In the genomic region with DNA sequence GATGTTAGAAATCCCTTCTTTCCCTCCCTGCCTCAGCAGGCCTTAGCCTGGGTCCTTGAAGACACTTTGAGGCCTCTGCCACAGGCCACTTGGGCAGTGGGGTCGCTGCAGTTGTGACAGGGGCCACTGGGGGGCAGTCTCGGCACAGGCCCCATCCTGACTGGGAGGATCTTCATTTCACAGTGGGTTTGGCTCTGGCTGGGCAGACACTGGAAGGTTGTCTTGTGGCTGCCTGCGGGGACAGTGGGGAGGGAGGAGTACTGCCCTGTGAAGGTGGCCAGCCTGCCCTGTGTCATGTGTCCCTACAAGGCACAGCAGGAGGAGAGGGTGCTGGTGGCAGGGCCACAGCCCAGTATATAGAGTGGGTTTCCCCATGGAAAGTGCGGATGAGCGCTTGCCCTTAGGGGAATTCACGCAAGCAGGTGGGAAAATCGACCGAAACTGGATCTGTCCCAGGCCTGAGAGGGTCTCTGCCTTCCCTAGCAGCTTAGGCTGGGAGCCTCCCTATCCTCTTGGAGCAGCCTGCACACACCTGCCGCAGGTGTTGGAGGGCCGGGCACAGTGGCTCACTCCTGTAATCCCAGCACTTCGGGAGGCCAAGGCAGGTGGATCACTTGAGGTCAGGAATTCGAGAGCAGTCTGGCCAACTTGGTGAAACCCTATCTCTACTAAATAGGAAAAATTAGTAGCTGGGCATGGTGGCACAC, we compare ENCODE assay signal across 8 cellular contexts.
A peak's percentile ranks its signal among the peaks of the same experiment; 100 is the strongest.
DNase-seq lines count a peak whose midpoint lies in the region; ATAC-seq and TF ChIP-seq lines count a peak whose summit lies in the region.

No MANE protein-coding gene starts in this region.

- H3K27ac ChIP-seq in WERI-Rb-1 = no peak overlapping the region

- ATAC-seq in HG03520 (IDR thresholded peaks at IDR 0.05; ENCODE audit: unreplicated experiment) (no peak), HG03571 (IDR thresholded peaks at IDR 0.05; ENCODE audit: unreplicated experiment) (no peak)

- H3K36me3 ChIP-seq in WERI-Rb-1 = peaks cover 96% of the 10 kb centered on the region

- TF ChIP-seq CTCF in GM10266 (IDR thresholded peaks at IDR 0.05; ENCODE audit: control insufficient read depth, insufficient read depth, low read depth, missing control alignments) (peak; percentile 86), LNCAP (IDR thresholded peaks at IDR 0.05) (peak; percentile 92), WERI-Rb-1 (IDR thresholded peaks at IDR 0.05; ENCODE audit: low read depth, low read length) (peak; percentile 74)

- DNase-seq in GM10266 (ENCODE audit: extremely low spot score) (peak; percentile 92), WERI-Rb-1 (peak; percentile 66), T47D (ENCODE audit: low read depth in 1 of 2, low spot score in 1 of 2) (peak; percentile 92 to 99), iris pigment epithelial cell (ENCODE audit: low read depth) (peak; percentile 44)
- peak; percentile 28 for DNase-seq in stimulated activated CD4-positive, alpha-beta T cell treated with anti-CD3 and anti-CD28 coated beads, Interleukin-2, amount 100 ng/mL, for 4 hours (ENCODE audit: low read depth)

- in situ Hi-C loops in T47D (cut with HindIII; ENCODE audit: low pct_unique_long_range_greater_than_20kb, low sequenced_read_pairs) = no loop called here

- H3K4me3 ChIP-seq in WERI-Rb-1 (ENCODE audit: low read depth, low read length) = no peak overlapping the region

- H3K27me3 ChIP-seq in WERI-Rb-1 (ENCODE audit: insufficient read depth, low read depth, severe bottlenecking) = no peaks in the 10 kb centered on the region

- no peaks in the 10 kb centered on the region for H3K9me3 ChIP-seq in WERI-Rb-1 (ENCODE audit: severe bottlenecking)

Comparison
In these comparisons a context has a peak if more than half of its experiments do, and no peak if none do; other contexts are left out.
1. DNase-seq: peak in every context shown above with its lines; median percentile 96 in T47D; 92 in GM10266; 66 in WERI-Rb-1; 44 in iris pigment epithelial cell; 28 in stimulated activated CD4-positive, alpha-beta T cell treated with anti-CD3 and anti-CD28 coated beads, Interleukin-2, amount 100 ng/mL, for 4 hours.